ENCODE assay signal across 8 cellular contexts in the genomic region with DNA sequence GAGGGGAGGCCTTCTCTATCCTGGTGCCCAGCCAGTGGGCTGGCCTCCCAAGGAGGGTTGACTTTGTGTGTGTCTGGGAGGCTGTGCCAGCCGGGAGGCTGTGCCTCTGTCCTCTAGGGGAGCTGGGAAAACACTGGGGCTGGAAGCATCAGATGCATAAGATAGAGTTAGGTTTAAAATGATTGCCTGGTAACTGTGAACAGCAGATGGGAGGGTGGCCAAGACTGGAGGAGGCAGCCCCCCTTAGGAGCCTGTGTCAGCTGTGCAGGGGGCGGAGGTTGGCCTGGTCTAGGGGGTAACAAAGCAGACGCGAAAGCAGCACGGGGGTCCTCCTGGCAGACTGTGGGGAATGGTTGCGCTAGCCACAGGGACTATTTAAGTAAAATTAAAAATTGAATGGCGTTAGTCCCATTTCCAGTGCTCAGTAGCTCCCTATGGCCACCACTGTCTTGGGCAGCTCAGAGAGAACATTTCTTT.
DNase-seq lines count a peak whose midpoint lies in the region; ATAC-seq and TF ChIP-seq lines count a peak whose summit lies in the region.

No MANE protein-coding gene starts in this region.

- H3K27me3 ChIP-seq in DOHH2 (ENCODE audit: control insufficient read depth, low read length) (no peaks in the 10 kb centered on the region), muscle layer of duodenum (ENCODE audit: low read depth, low read length) (no peaks in the 10 kb centered on the region)

- H3K4me1 ChIP-seq in DOHH2 (ENCODE audit: control insufficient read depth, low read length) (peaks cover 20% of the 10 kb centered on the region), muscle layer of duodenum (ENCODE audit: control insufficient read depth in 1 of 2, insufficient read depth in 2 of 2, low read length in 2 of 2) (peaks cover 0 to 18% of the 10 kb centered on the region in 2 donors)

- no peak overlapping the region for H3K27ac ChIP-seq in DOHH2 (ENCODE audit: low read depth, low read length)
- no peak overlapping the region for H3K27ac ChIP-seq in muscle layer of duodenum (ENCODE audit: low read length)

- H3K4me3 ChIP-seq in DOHH2 (ENCODE audit: low read length) (peak overlapping the region; percentile 81), choroid plexus epithelial cell (ENCODE audit: low read depth, low read length) (peak overlapping the region; percentile 77), muscle layer of duodenum (ENCODE audit: low read depth in 1 of 2, low read length in 2 of 2) (peak overlapping the region; percentile 66 to 84)

- H3K79me2 ChIP-seq in DOHH2 (ENCODE audit: control insufficient read depth, low read length), result peaks cover 34% of the 10 kb centered on the region

- peaks cover 16% of the 10 kb centered on the region for H3F3A ChIP-seq in DOHH2 (ENCODE audit: control insufficient read depth, insufficient read depth)

- peaks cover 11% of the 10 kb centered on the region for H3K9me3 ChIP-seq in DOHH2 (ENCODE audit: control insufficient read depth, insufficient read depth, low read length)
- H3K9me3 ChIP-seq in muscle layer of duodenum (ENCODE audit: control insufficient read depth in 1 of 2, low read length in 2 of 2), result no peaks in the 10 kb centered on the region

- ATAC-seq in GM18873 (IDR thresholded peaks at IDR 0.05; ENCODE audit: low FRiP score, unreplicated experiment), result no peak

- H4K20me1 ChIP-seq in DOHH2 (ENCODE audit: control insufficient read depth, insufficient read depth, low read depth, low read length), result 0 out of 2 replicates have a peak, but pooled peaks cover 4% of the 10 kb centered on the region

- DNase-seq in NCI-H1105 (lab: John Stamatoyannopoulos, UW) (peak; percentile 3), choroid plexus epithelial cell (ENCODE audit: low read depth) (peak; percentile 40), NCI-H526 treated with DMSO at 0.1 percent for 48 hours (lab: John Stamatoyannopoulos, UW) (no peak)
- no peak for DNase-seq in activated CD4-positive, alpha-beta T cell treated with anti-CD3 and anti-CD28 coated beads for 48 hours
- no peak for DNase-seq in activated CD4-positive, alpha-beta T cell treated with anti-CD3 and anti-CD28 coated beads for 4 hours

- no peaks in the 10 kb centered on the region for H3K9me2 ChIP-seq in DOHH2 (replicated peaks; ENCODE audit: control insufficient read depth, low read length)

- H3K36me3 ChIP-seq in DOHH2 (ENCODE audit: control insufficient read depth, low read length), result peaks cover 38% of the 10 kb centered on the region
- H3K36me3 ChIP-seq in muscle layer of duodenum (ENCODE audit: control insufficient read depth in 1 of 2, insufficient read depth in 2 of 2, low read length in 2 of 2), result peaks cover 10 to 24% of the 10 kb centered on the region in 2 donors

- TF ChIP-seq CTCF in DOHH2 (IDR thresholded peaks at IDR 0.05; ENCODE audit: low read depth, low read length, poor library complexity, severe bottlenecking) (no peak), choroid plexus epithelial cell (conservative IDR thresholded peaks at IDR 0.05; ENCODE audit: low read depth, low read length) (peak; percentile 35)

- peak overlapping the region; percentile 75 for H3K4me2 ChIP-seq in DOHH2 (ENCODE audit: low read length)

Comparison
In these comparisons a context has a peak if more than half of its experiments do, and no peak if none do; other contexts are left out.
1. DNase-seq: peak in NCI-H1105 (single experiment) and choroid plexus epithelial cell (single experiment); none in NCI-H526 treated with DMSO at 0.1 percent for 48 hours (single experiment), activated CD4-positive, alpha-beta T cell treated with anti-CD3 and anti-CD28 coated beads for 48 hours (single experiment) and activated CD4-positive, alpha-beta T cell treated with anti-CD3 and anti-CD28 coated beads for 4 hours (0 of 2).
2. Peak in every context shown above with its lines, with median percentiles within 50 percentile points of each other: H3K4me3 ChIP-seq.